Comparison of ENCODE assay signal across 8 cellular contexts in genomic region chr13:31199527-31199848, GRCh38. TPM values are rescaled to one million over a fixed set of nuclear protein-coding genes. Genes with fewer than 3 reads are reported as not detected.
DNase-seq lines count a peak whose midpoint lies in the region; TF ChIP-seq lines count a peak whose summit lies in the region.

No MANE protein-coding gene starts in this region.

- H3K4me3 ChIP-seq in kidney epithelial cell (ENCODE audit: low read depth, low read length): peak overlapping the region; percentile 48
- peak overlapping the region; percentile 87 for H3K4me3 ChIP-seq in thymus (ENCODE audit: low read length)

- peaks cover 7% of the 10 kb centered on the region for H3K27me3 Mint-ChIP-seq in activated CD4-positive, alpha-beta T cell treated with anti-CD3 and anti-CD28 coated beads, Interleukin-2, amount 10 ng/mL, durations not matched to agents 7 days and 5 days
- peaks cover 4% of the 10 kb centered on the region for H3K27me3 Mint-ChIP-seq in activated T-helper 1 cell treated with anti-CD3 and anti-CD28 coated beads, Interleukin-12 subunit alpha, Interleukin-12 subunit beta, Interleukin-2, Interleukin-4 antibody, amounts not matched to agents 30 ng/mL and 10 ng/mL and 1 ng/mL, durations not matched to agents 14 hours and 24 hours and 36 hours (ENCODE audit: insufficient read depth)

- peaks cover 24% of the 10 kb centered on the region for H3K4me1 Mint-ChIP-seq in activated CD4-positive, alpha-beta T cell treated with anti-CD3 and anti-CD28 coated beads, Interleukin-2, amount 10 ng/mL, durations not matched to agents 7 days and 5 days
- peaks cover 27% of the 10 kb centered on the region for H3K4me1 Mint-ChIP-seq in activated T-helper 1 cell treated with anti-CD3 and anti-CD28 coated beads, Interleukin-12 subunit alpha, Interleukin-12 subunit beta, Interleukin-2, Interleukin-4 antibody, amounts not matched to agents 30 ng/mL and 10 ng/mL and 1 ng/mL, durations not matched to agents 14 hours and 24 hours and 36 hours (ENCODE audit: low read depth)

- peak overlapping the region; percentile 98 for H3K27ac ChIP-seq in thymus (ENCODE audit: low read depth)

- DNase-seq in activated CD4-positive, alpha-beta T cell treated with anti-CD3 and anti-CD28 coated beads, Interleukin-2, amount 10 ng/mL, durations not matched to agents 7 days and 5 days: no peak
- no peak for DNase-seq in activated CD4-positive, alpha-beta T cell treated with anti-CD3 and anti-CD28 coated beads for 1 hour
- no peak for DNase-seq in activated T-helper 1 cell treated with anti-CD3 and anti-CD28 coated beads, Interleukin-12 subunit alpha, Interleukin-12 subunit beta, Interleukin-2, Interleukin-4 antibody, amounts not matched to agents 30 ng/mL and 10 ng/mL and 1 ng/mL, durations not matched to agents 14 hours and 24 hours and 36 hours (ENCODE audit: low spot score)
- no peak for DNase-seq in kidney epithelial cell (ENCODE audit: low read depth)
- no peak for DNase-seq in Kasumi-1 (lab: John Stamatoyannopoulos, UW)
- no peak for DNase-seq in RKO (ENCODE audit: low spot score)
- no peak for DNase-seq in G401 (ENCODE audit: low spot score)

- WGBS in thymus: 12% methylated on average over 15 of the region's 15 CpGs

- peaks cover 3% of the 10 kb centered on the region for H3K4me1 ChIP-seq in thymus (ENCODE audit: control insufficient read depth, insufficient read depth, low read length)

- peaks cover 2% of the 10 kb centered on the region for H3K36me3 Mint-ChIP-seq in activated CD4-positive, alpha-beta T cell treated with anti-CD3 and anti-CD28 coated beads, Interleukin-2, amount 10 ng/mL, durations not matched to agents 7 days and 5 days (ENCODE audit: low read depth)
- H3K36me3 Mint-ChIP-seq in activated T-helper 1 cell treated with anti-CD3 and anti-CD28 coated beads, Interleukin-12 subunit alpha, Interleukin-12 subunit beta, Interleukin-2, Interleukin-4 antibody, amounts not matched to agents 30 ng/mL and 10 ng/mL and 1 ng/mL, durations not matched to agents 14 hours and 24 hours and 36 hours (ENCODE audit: low read depth): no peaks in the 10 kb centered on the region

- H3K27me3 ChIP-seq in kidney epithelial cell (ENCODE audit: control insufficient read depth, insufficient read depth, low read length) (no peaks in the 10 kb centered on the region), thymus (ENCODE audit: control insufficient read depth, insufficient read depth) (no peaks in the 10 kb centered on the region)

- POLR2A ChIA-PET in activated CD4-positive, alpha-beta T cell treated with anti-CD3 and anti-CD28 coated beads, Interleukin-2, amount 10 ng/mL, durations not matched to agents 7 days and 5 days (lab: Charles Lee): no interaction called here

- intact Hi-C loops in activated T-helper 1 cell treated with anti-CD3 and anti-CD28 coated beads, Interleukin-12 subunit alpha, Interleukin-12 subunit beta, Interleukin-2, Interleukin-4 antibody, amounts not matched to agents 30 ng/mL and 10 ng/mL and 1 ng/mL, durations not matched to agents 14 hours and 24 hours and 36 hours (cut with micrococcal nuclease): loop anchor here (1.0 to 10.0 kb wide), 3 partner anchors 155 to 1605 kb away; partner anchors contain the start of gene SLC7A1

- H3K4me3 Mint-ChIP-seq in activated CD4-positive, alpha-beta T cell treated with anti-CD3 and anti-CD28 coated beads, Interleukin-2, amount 10 ng/mL, durations not matched to agents 7 days and 5 days: peak overlapping the region; percentile 74
- H3K4me3 Mint-ChIP-seq in activated T-helper 1 cell treated with anti-CD3 and anti-CD28 coated beads, Interleukin-12 subunit alpha, Interleukin-12 subunit beta, Interleukin-2, Interleukin-4 antibody, amounts not matched to agents 30 ng/mL and 10 ng/mL and 1 ng/mL, durations not matched to agents 14 hours and 24 hours and 36 hours: peak overlapping the region; percentile 85

- CTCF ChIA-PET in activated CD4-positive, alpha-beta T cell treated with anti-CD3 and anti-CD28 coated beads, Interleukin-2, amount 10 ng/mL, durations not matched to agents 7 days and 5 days (lab: Charles Lee): interaction anchor here (0.6 to 2.3 kb wide), 4 partner anchors 10 to 39 kb away, joined by 3 to 8 read pairs (median 4); no protein-coding TSS in a partner anchor

- H3K9me3 ChIP-seq in thymus (ENCODE audit: control insufficient read depth): no peaks in the 10 kb centered on the region

- peak overlapping the region; percentile 83 for H3K27ac Mint-ChIP-seq in activated CD4-positive, alpha-beta T cell treated with anti-CD3 and anti-CD28 coated beads, Interleukin-2, amount 10 ng/mL, durations not matched to agents 7 days and 5 days
- H3K27ac Mint-ChIP-seq in activated T-helper 1 cell treated with anti-CD3 and anti-CD28 coated beads, Interleukin-12 subunit alpha, Interleukin-12 subunit beta, Interleukin-2, Interleukin-4 antibody, amounts not matched to agents 30 ng/mL and 10 ng/mL and 1 ng/mL, durations not matched to agents 14 hours and 24 hours and 36 hours: peak overlapping the region; percentile 80

- H3K9me3 Mint-ChIP-seq in activated CD4-positive, alpha-beta T cell treated with anti-CD3 and anti-CD28 coated beads, Interleukin-2, amount 10 ng/mL, durations not matched to agents 7 days and 5 days: no peaks in the 10 kb centered on the region
- H3K9me3 Mint-ChIP-seq in activated T-helper 1 cell treated with anti-CD3 and anti-CD28 coated beads, Interleukin-12 subunit alpha, Interleukin-12 subunit beta, Interleukin-2, Interleukin-4 antibody, amounts not matched to agents 30 ng/mL and 10 ng/mL and 1 ng/mL, durations not matched to agents 14 hours and 24 hours and 36 hours: no peaks in the 10 kb centered on the region

- TF ChIP-seq CTCF in kidney epithelial cell (IDR thresholded peaks at IDR 0.05; ENCODE audit: insufficient read depth, low read length, poor library complexity, severe bottlenecking): no peak

- H3K36me3 ChIP-seq in kidney epithelial cell (ENCODE audit: control insufficient read depth, insufficient read depth, low read length) (no peaks in the 10 kb centered on the region), thymus (ENCODE audit: control insufficient read depth, insufficient read depth) (no peaks in the 10 kb centered on the region)

- in situ Hi-C loops in G401 (cut with HindIII; ENCODE audit: low sequenced_read_pairs): no loop called here

RNA-seq across cellular contexts. Expression of gene B3GLCT, which starts 0.3 kb away (rescaled TPM):
- total RNA-seq in activated CD4-positive, alpha-beta T cell treated with anti-CD3 and anti-CD28 coated beads, Interleukin-2, amount 10 ng/mL, durations not matched to agents 7 days and 5 days: 1 to 10 TPM; 4.7 to 5.4 TPM
- 4.2 and 4.3 TPM in 2 replicates for total RNA-seq in activated T-helper 1 cell treated with anti-CD3 and anti-CD28 coated beads, Interleukin-12 subunit alpha, Interleukin-12 subunit beta, Interleukin-2, Interleukin-4 antibody, amounts not matched to agents 30 ng/mL and 10 ng/mL and 1 ng/mL, durations not matched to agents 14 hours and 24 hours and 36 hours
- total RNA-seq in kidney epithelial cell: 14.1 and 18.1 TPM in 2 replicates
- 4.2 TPM for polyA plus RNA-seq in thymus
- 10.0 and 10.9 TPM in 2 replicates for total RNA-seq in G401 (2014; rRNA removed; shearing (Covaris generic))

RNA-seq across cellular contexts. Expression of gene HSPH1, which starts 37.8 kb away (rescaled TPM):
- total RNA-seq in activated CD4-positive, alpha-beta T cell treated with anti-CD3 and anti-CD28 coated beads, Interleukin-2, amount 10 ng/mL, durations not matched to agents 7 days and 5 days: 100 to 1,000 TPM; 122 to 127 TPM
- total RNA-seq in activated T-helper 1 cell treated with anti-CD3 and anti-CD28 coated beads, Interleukin-12 subunit alpha, Interleukin-12 subunit beta, Interleukin-2, Interleukin-4 antibody, amounts not matched to agents 30 ng/mL and 10 ng/mL and 1 ng/mL, durations not matched to agents 14 hours and 24 hours and 36 hours: 310 and 326 TPM in 2 replicates
- total RNA-seq in kidney epithelial cell: 51.4 and 52.3 TPM in 2 replicates
- polyA plus RNA-seq in thymus: 58.2 TPM
- total RNA-seq in G401 (2014; rRNA removed; shearing (Covaris generic)): 82.0 and 98.4 TPM in 2 replicates
